14 cellular contexts compared by ENCODE assay signal in genomic region chr20:5008743-5009142, GRCh38. TPM values are rescaled to one million over a fixed set of nuclear protein-coding genes. Genes with fewer than 3 reads are reported as not detected.
DNase-seq lines count a peak whose midpoint lies in the region; ATAC-seq and TF ChIP-seq lines count a peak whose summit lies in the region.
"Had no signal": no experiment of that assay in that cellular context is flagged by ENCODE, and none has a peak within 500 bp of the region (broad histone marks: within the 10 kb centered on the region; RNA-seq: fewer than 3 reads in every experiment).

No MANE protein-coding gene starts in this region.

- no peak overlapping the region for H3K23ac ChIP-seq in mesenchymal stem cell (ENCODE audit: low read length in 2 of 2)

- H3K79me1 ChIP-seq in mesenchymal stem cell (replicated peaks; ENCODE audit: low read length, poor library complexity, severe bottlenecking), result no peaks in the 10 kb centered on the region

- no peak for TF ChIP-seq POLR2A in breast epithelium (IDR thresholded peaks at IDR 0.05)
- no peak for TF ChIP-seq POLR2A in esophagus squamous epithelium (IDR thresholded peaks at IDR 0.05)

- no peak overlapping the region for H3K4me3 Mint-ChIP-seq in MCF 10A (ENCODE audit: unreplicated experiment)
- H3K4me3 Mint-ChIP-seq: activated CD8-positive, alpha-beta memory T cell treated with anti-CD3 and anti-CD28 coated beads, Interleukin-2, amount 10 ng/mL, durations not matched to agents 7 days and 5 days had no signal

- H3K14ac ChIP-seq in mesenchymal stem cell (ENCODE audit: low read length in 2 of 2), result no peak overlapping the region

- H3K4me2 ChIP-seq in OCI-LY3 (ENCODE audit: low read length) (peak overlapping the region; percentile 17), mesenchymal stem cell (ENCODE audit: low read length, poor library complexity, severe bottlenecking) (no peak overlapping the region)

- no peaks in the 10 kb centered on the region for H3K36me3 ChIP-seq in breast epithelium
- no peaks in the 10 kb centered on the region for H3K36me3 ChIP-seq in OCI-LY3 (replicated peaks; ENCODE audit: low read depth, low read length)
- no peaks in the 10 kb centered on the region for H3K36me3 ChIP-seq in mesenchymal stem cell (ENCODE audit: control insufficient read depth in 1 of 2, insufficient read depth in 2 of 2, low read depth in 1 of 2, low read length in 2 of 2)
- no peaks in the 10 kb centered on the region for H3K36me3 ChIP-seq in esophagus squamous epithelium
- H3K36me3 ChIP-seq: adrenal gland, sigmoid colon, tibial artery had no signal

- BruUV-seq in MCF 10A (replicated peaks; lab: Mats Ljungman, UMichigan), result no TSS peak

- no peaks in the 10 kb centered on the region; the same call in 1 of the 2 replicates for H4K20me1 ChIP-seq in OCI-LY3 (ENCODE audit: insufficient read depth, low read length)

- H2BK5ac ChIP-seq in mesenchymal stem cell (ENCODE audit: low read depth, low read length, poor library complexity, severe bottlenecking), result no peak overlapping the region

- DNase-seq in MCF 10A (ENCODE audit: unreplicated experiment) (peak; percentile 78), breast epithelium (ENCODE audit: low spot score in 2 of 2) (no peak), foreskin melanocyte (peak; percentile 53), mesenchymal stem cell (no peak), esophagus squamous epithelium (lab: John Stamatoyannopoulos, UW) (no peak)
- no peak for DNase-seq in activated CD4-positive, CD25-positive, alpha-beta regulatory T cell treated with anti-CD3 and anti-CD28 coated beads, Interleukin-2, amount 50 U/mL, for 72 hours
- DNase-seq: activated CD8-positive, alpha-beta memory T cell treated with anti-CD3 and anti-CD28 coated beads, Interleukin-2, amount 10 ng/mL, durations not matched to agents 7 days and 5 days; effector CD4-positive, alpha-beta T cell; NCI-H1417; sigmoid colon; tibial artery had no signal

- H4K8ac ChIP-seq in mesenchymal stem cell (ENCODE audit: low read length), result no peak overlapping the region

- ATAC-seq in HG03045 (IDR thresholded peaks at IDR 0.05; ENCODE audit: unreplicated experiment), result no peak
- ATAC-seq: activated CD8-positive, alpha-beta memory T cell treated with anti-CD3 and anti-CD28 coated beads, Interleukin-2, amount 10 ng/mL, durations not matched to agents 7 days and 5 days had no signal

- H3K18ac ChIP-seq in mesenchymal stem cell (ENCODE audit: low read depth in 1 of 2, low read length in 2 of 2), result no peak overlapping the region

- no peak overlapping the region for H2AK5ac ChIP-seq in mesenchymal stem cell (ENCODE audit: low read length, severe bottlenecking)

- intact Hi-C loops in MCF 10A (cut with micrococcal nuclease) (loop anchor here (10.0 kb wide), 1 partner anchor 56 kb away; no protein-coding TSS in a partner anchor), breast epithelium (cut with DNase I; ENCODE audit: low total_unique reads) (no loop called here), esophagus squamous epithelium (cut with DNase I) (no loop called here)

- peak overlapping the region; percentile 21 for H3K27ac Mint-ChIP-seq in MCF 10A (ENCODE audit: low read depth, unreplicated experiment)
- H3K27ac Mint-ChIP-seq: activated CD8-positive, alpha-beta memory T cell treated with anti-CD3 and anti-CD28 coated beads, Interleukin-2, amount 10 ng/mL, durations not matched to agents 7 days and 5 days had no signal

- POLR2A ChIA-PET in MCF 10A (lab: Yijun Ruan, JAX), result interaction anchor here (0.7 to 1.6 kb wide), 5 partner anchors 9 to 64 kb away, joined by 3 to 9 read pairs (median 4); no protein-coding TSS in a partner anchor

- H2AFZ ChIP-seq in OCI-LY3 (ENCODE audit: low read depth, low read length) (no peak overlapping the region), mesenchymal stem cell (ENCODE audit: low read depth, low read length) (no peak overlapping the region)

- H3K27me3 ChIP-seq in breast epithelium (no peaks in the 10 kb centered on the region), OCI-LY3 (ENCODE audit: low read depth, low read length) (peaks cover 29% of the 10 kb centered on the region), mesenchymal stem cell (ENCODE audit: control insufficient read depth in 1 of 2, insufficient read depth in 1 of 2, low read length in 2 of 2) (no peaks in the 10 kb centered on the region), esophagus squamous epithelium (no peaks in the 10 kb centered on the region)
- H3K27me3 ChIP-seq: adrenal gland, sigmoid colon, tibial artery had no signal

- H3K4ac ChIP-seq in mesenchymal stem cell (ENCODE audit: low read depth in 1 of 2, low read length in 2 of 2), result no peak overlapping the region

- no peaks in the 10 kb centered on the region for H3K9me3 Mint-ChIP-seq in MCF 10A (ENCODE audit: unreplicated experiment)

- H3K9me3 ChIP-seq in breast epithelium, result no peaks in the 10 kb centered on the region
- H3K9me3 ChIP-seq in OCI-LY3 (ENCODE audit: insufficient read depth, low read length), result no peaks in the 10 kb centered on the region
- H3K9me3 ChIP-seq in mesenchymal stem cell (ENCODE audit: control insufficient read depth, low read length), result no peaks in the 10 kb centered on the region
- H3K9me3 ChIP-seq in esophagus squamous epithelium, result no peaks in the 10 kb centered on the region
- H3K9me3 ChIP-seq: adrenal gland, sigmoid colon, tibial artery had no signal

- no peak overlapping the region for H3K4me3 ChIP-seq in breast epithelium
- H3K4me3 ChIP-seq in OCI-LY3 (ENCODE audit: low read length), result no peak overlapping the region
- no peak overlapping the region for H3K4me3 ChIP-seq in mesenchymal stem cell (ENCODE audit: insufficient read depth in 1 of 2, low read depth in 1 of 2, low read length in 2 of 2)
- no peak overlapping the region for H3K4me3 ChIP-seq in esophagus squamous epithelium
- H3K4me3 ChIP-seq: adrenal gland, sigmoid colon, tibial artery had no signal

- H3K9ac ChIP-seq in OCI-LY3 (ENCODE audit: low read length) (no peak overlapping the region), mesenchymal stem cell (ENCODE audit: low read length) (no peak overlapping the region)

- WGBS in mesenchymal stem cell, result 47% methylated on average over 5 of the region's 5 CpGs
- WGBS in esophagus squamous epithelium, 2 donors, result 12 to 27% methylated on average over 5 of the region's 5 CpGs

- H2BK12ac ChIP-seq in mesenchymal stem cell (ENCODE audit: low read length in 2 of 2), result no peak overlapping the region

- no peak overlapping the region for H2BK120ac ChIP-seq in mesenchymal stem cell (ENCODE audit: low read depth, low read length)

- H3K4me1 ChIP-seq in breast epithelium (no peaks in the 10 kb centered on the region), OCI-LY3 (ENCODE audit: low read length) (peaks cover 25% of the 10 kb centered on the region), mesenchymal stem cell (ENCODE audit: control insufficient read depth, insufficient read depth, low read depth, low read length) (no peaks in the 10 kb centered on the region), esophagus squamous epithelium (peaks cover 0 to 5% (median 0%) of the 10 kb centered on the region in 3 donors)
- H3K4me1 ChIP-seq: adrenal gland, sigmoid colon, tibial artery had no signal

- CTCF ChIA-PET in MCF 10A (lab: Yijun Ruan, JAX), result interaction anchor here (0.6 to 1.2 kb wide), 4 partner anchors 47 to 238 kb away, joined by 3 to 4 read pairs (median 3); no protein-coding TSS in a partner anchor

- no peak overlapping the region for H4K91ac ChIP-seq in mesenchymal stem cell (ENCODE audit: low read length)

- no peaks in the 10 kb centered on the region for H3K36me3 Mint-ChIP-seq in MCF 10A (ENCODE audit: insufficient read depth, unreplicated experiment)
- H3K36me3 Mint-ChIP-seq: activated CD8-positive, alpha-beta memory T cell treated with anti-CD3 and anti-CD28 coated beads, Interleukin-2, amount 10 ng/mL, durations not matched to agents 7 days and 5 days had no signal

- H3K27me3 Mint-ChIP-seq in MCF 10A (ENCODE audit: insufficient read depth, unreplicated experiment), result no peaks in the 10 kb centered on the region
- H3K27me3 Mint-ChIP-seq: activated CD8-positive, alpha-beta memory T cell treated with anti-CD3 and anti-CD28 coated beads, Interleukin-2, amount 10 ng/mL, durations not matched to agents 7 days and 5 days had no signal

- H3K27ac ChIP-seq in breast epithelium (no peak overlapping the region), OCI-LY3 (ENCODE audit: low read length) (no peak overlapping the region), mesenchymal stem cell (ENCODE audit: low read length, poor library complexity, severe bottlenecking) (no peak overlapping the region), esophagus squamous epithelium (no peak overlapping the region)
- H3K27ac ChIP-seq: adrenal gland, sigmoid colon, tibial artery had no signal

- H3K4me1 Mint-ChIP-seq in MCF 10A (ENCODE audit: insufficient read depth, unreplicated experiment), result peaks cover 10% of the 10 kb centered on the region

- no peak overlapping the region for H2BK15ac ChIP-seq in mesenchymal stem cell (ENCODE audit: low read depth, poor library complexity, severe bottlenecking)

- H3K79me2 ChIP-seq in OCI-LY3 (ENCODE audit: low read length), result no peaks in the 10 kb centered on the region

- TF ChIP-seq CTCF in MCF 10A (IDR thresholded peaks at IDR 0.05; ENCODE audit: unreplicated experiment) (no peak), breast epithelium (IDR thresholded peaks at IDR 0.05) (no peak), OCI-LY3 (IDR thresholded peaks at IDR 0.05; ENCODE audit: low read depth, low read length) (no peak), esophagus squamous epithelium (IDR thresholded peaks at IDR 0.05) (no peak)

RNA-seq across cellular contexts. Expression of gene SLC23A2, which starts 7.4 kb away (rescaled TPM):
- total RNA-seq in MCF 10A (2022) (24.0 and 26.5 TPM in 2 replicates), breast epithelium (10 to 100 TPM; 14.6 to 18.6 (median 15.4) TPM), esophagus squamous epithelium (10 to 100 TPM in 2 of 4 donors, 1 to 10 TPM in 2; 3.6 to 15.1 (median 11.1) TPM)
- 11.2 TPM for polyA plus RNA-seq in mesenchymal stem cell (2013, experiment 1 of 2)
- 11.0 TPM for polyA plus RNA-seq in mesenchymal stem cell (2013, experiment 2 of 2)

Comparison
In these comparisons a context has a peak if more than half of its experiments do, and no peak if none do; other contexts are left out.
1. DNase-seq: peak in MCF 10A (single experiment) and foreskin melanocyte (single experiment); none in breast epithelium (0 of 2), activated CD4-positive, CD25-positive, alpha-beta regulatory T cell treated with anti-CD3 and anti-CD28 coated beads, Interleukin-2, amount 50 U/mL, for 72 hours (single experiment), mesenchymal stem cell (single experiment) and esophagus squamous epithelium (single experiment).